ENCODE assay signal across 1 cellular context in the genomic region with DNA sequence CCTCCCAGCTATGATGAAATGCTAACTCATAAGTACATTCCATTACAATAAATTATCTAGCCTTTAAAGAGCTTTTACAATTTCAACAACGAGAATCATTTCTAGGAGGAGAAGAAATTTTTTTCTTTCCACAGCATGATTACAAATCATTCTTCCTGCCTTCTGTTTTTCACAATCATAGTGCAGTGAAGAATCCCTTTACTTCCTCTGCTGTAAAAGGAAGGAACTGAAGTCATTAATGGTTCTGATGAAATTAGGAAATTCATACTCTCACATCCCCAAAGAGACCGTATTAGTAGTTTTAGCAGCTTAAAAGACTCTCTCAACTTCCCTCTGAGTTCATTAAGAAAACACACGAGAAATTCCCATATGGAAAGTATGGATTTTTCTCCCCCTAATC.
TF ChIP-seq lines count a peak whose summit lies in the region.

No MANE protein-coding gene starts in this region.

TF ChIP-seq in GM23338, 12 proteins besides CTCF, POLR2A, EP300 and RAD21 (continued from another document):
- TF ChIP-seq, protein P1, sequence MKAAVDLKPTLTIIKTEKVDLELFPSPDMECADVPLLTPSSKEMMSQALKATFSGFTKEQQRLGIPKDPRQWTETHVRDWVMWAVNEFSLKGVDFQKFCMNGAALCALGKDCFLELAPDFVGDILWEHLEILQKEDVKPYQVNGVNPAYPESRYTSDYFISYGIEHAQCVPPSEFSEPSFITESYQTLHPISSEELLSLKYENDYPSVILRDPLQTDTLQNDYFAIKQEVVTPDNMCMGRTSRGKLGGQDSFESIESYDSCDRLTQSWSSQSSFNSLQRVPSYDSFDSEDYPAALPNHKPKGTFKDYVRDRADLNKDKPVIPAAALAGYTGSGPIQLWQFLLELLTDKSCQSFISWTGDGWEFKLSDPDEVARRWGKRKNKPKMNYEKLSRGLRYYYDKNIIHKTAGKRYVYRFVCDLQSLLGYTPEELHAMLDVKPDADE (IDR thresholded peaks at IDR 0.05), result no peak
- TF ChIP-seq POLR2AphosphoS5 (IDR thresholded peaks at IDR 0.05; ENCODE audit: low read depth) (no peak), STAT1 (IDR thresholded peaks at IDR 0.05; ENCODE audit: unreplicated experiment) (no peak), ZNF114 (CRISPR knock-in tag; IDR thresholded peaks at IDR 0.05) (no peak), CREB1 (CRISPR knock-in tag; IDR thresholded peaks at IDR 0.05; ENCODE audit: low read depth) (no peak), NANOG (IDR thresholded peaks at IDR 0.05; ENCODE audit: borderline replicate concordance) (no peak), JUNB (IDR thresholded peaks at IDR 0.05; ENCODE audit: unreplicated experiment) (no peak), EZH2phosphoT487 (IDR thresholded peaks at IDR 0.05; ENCODE audit: unreplicated experiment) (no peak)
- TF ChIP-seq, protein P2, sequence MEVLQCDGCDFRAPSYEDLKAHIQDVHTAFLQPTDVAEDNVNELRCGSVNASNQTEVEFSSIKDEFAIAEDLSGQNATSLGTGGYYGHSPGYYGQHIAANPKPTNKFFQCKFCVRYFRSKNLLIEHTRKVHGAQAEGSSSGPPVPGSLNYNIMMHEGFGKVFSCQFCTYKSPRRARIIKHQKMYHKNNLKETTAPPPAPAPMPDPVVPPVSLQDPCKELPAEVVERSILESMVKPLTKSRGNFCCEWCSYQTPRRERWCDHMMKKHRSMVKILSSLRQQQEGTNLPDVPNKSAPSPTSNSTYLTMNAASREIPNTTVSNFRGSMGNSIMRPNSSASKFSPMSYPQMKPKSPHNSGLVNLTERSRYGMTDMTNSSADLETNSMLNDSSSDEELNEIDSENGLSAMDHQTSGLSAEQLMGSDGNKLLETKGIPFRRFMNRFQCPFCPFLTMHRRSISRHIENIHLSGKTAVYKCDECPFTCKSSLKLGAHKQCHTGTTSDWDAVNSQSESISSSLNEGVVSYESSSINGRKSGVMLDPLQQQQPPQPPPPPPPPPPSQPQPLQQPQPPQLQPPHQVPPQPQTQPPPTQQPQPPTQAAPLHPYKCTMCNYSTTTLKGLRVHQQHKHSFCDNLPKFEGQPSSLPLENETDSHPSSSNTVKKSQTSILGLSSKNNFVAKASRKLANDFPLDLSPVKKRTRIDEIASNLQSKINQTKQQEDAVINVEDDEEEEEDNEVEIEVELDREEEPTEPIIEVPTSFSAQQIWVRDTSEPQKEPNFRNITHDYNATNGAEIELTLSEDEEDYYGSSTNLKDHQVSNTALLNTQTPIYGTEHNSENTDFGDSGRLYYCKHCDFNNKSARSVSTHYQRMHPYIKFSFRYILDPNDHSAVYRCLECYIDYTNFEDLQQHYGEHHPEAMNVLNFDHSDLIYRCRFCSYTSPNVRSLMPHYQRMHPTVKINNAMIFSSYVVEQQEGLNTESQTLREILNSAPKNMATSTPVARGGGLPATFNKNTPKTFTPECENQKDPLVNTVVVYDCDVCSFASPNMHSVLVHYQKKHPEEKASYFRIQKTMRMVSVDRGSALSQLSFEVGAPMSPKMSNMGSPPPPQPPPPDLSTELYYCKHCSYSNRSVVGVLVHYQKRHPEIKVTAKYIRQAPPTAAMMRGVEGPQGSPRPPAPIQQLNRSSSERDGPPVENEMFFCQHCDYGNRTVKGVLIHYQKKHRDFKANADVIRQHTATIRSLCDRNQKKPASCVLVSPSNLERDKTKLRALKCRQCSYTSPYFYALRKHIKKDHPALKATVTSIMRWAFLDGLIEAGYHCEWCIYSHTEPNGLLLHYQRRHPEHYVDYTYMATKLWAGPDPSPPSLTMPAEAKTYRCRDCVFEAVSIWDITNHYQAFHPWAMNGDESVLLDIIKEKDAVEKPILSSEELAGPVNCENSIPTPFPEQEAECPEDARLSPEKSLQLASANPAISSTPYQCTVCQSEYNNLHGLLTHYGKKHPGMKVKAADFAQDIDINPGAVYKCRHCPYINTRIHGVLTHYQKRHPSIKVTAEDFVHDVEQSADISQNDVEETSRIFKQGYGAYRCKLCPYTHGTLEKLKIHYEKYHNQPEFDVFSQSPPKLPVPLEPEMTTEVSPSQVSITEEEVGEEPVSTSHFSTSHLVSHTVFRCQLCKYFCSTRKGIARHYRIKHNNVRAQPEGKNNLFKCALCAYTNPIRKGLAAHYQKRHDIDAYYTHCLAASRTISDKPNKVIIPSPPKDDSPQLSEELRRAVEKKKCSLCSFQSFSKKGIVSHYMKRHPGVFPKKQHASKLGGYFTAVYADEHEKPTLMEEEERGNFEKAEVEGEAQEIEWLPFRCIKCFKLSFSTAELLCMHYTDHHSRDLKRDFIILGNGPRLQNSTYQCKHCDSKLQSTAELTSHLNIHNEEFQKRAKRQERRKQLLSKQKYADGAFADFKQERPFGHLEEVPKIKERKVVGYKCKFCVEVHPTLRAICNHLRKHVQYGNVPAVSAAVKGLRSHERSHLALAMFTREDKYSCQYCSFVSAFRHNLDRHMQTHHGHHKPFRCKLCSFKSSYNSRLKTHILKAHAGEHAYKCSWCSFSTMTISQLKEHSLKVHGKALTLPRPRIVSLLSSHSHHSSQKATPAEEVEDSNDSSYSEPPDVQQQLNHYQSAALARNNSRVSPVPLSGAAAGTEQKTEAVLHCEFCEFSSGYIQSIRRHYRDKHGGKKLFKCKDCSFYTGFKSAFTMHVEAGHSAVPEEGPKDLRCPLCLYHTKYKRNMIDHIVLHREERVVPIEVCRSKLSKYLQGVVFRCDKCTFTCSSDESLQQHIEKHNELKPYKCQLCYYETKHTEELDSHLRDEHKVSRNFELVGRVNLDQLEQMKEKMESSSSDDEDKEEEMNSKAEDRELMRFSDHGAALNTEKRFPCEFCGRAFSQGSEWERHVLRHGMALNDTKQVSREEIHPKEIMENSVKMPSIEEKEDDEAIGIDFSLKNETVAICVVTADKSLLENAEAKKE (CRISPR knock-in tag; IDR thresholded peaks at IDR 0.05), result no peak
